ENCODE assay signal across 14 cellular contexts in genomic region chr12:116009805-116010204, GRCh38.
A peak's percentile ranks its signal among the peaks of the same experiment; 100 is the strongest.
DNase-seq lines count a peak whose midpoint lies in the region; ATAC-seq and TF ChIP-seq lines count a peak whose summit lies in the region.
"Had no signal": no experiment of that assay in that cellular context is flagged by ENCODE, and none has a peak within 500 bp of the region (broad histone marks: within the 10 kb centered on the region; RNA-seq: fewer than 3 reads in every experiment).

No MANE protein-coding gene starts in this region.

- no peaks in the 10 kb centered on the region for H3K4me1 Mint-ChIP-seq in mesothelial cell of epicardium
- H3K4me1 Mint-ChIP-seq: activated naive CD4-positive, alpha-beta T cell treated with anti-CD3 and anti-CD28 coated beads, Interleukin-2, amount 50 U/mL, for 24 hours had no signal

- in situ Hi-C loops in astrocyte of the cerebellum (cut with HindIII; ENCODE audit: low sequenced_read_pairs) = no loop called here

- peaks cover 44% of the 10 kb centered on the region for H3K36me3 Mint-ChIP-seq in mesothelial cell of epicardium

- ATAC-seq in GM18858 (IDR thresholded peaks at IDR 0.05; ENCODE audit: unreplicated experiment) = no peak
- no peak for ATAC-seq in stimulated activated naive CD8-positive, alpha-beta T cell treated with anti-CD3 and anti-CD28 coated beads, Interleukin-15, Interleukin-2, amounts not matched to agents 100 U/mL and 50 U/mL, for 24 hours

- no peaks in the 10 kb centered on the region for H3K27me3 Mint-ChIP-seq in mesothelial cell of epicardium (ENCODE audit: low read depth)
- H3K27me3 Mint-ChIP-seq: activated naive CD4-positive, alpha-beta T cell treated with anti-CD3 and anti-CD28 coated beads, Interleukin-2, amount 50 U/mL, for 24 hours; IgD-negative memory B cell had no signal

- no peaks in the 10 kb centered on the region for H3K9me3 Mint-ChIP-seq in mesothelial cell of epicardium
- H3K9me3 Mint-ChIP-seq: activated naive CD4-positive, alpha-beta T cell treated with anti-CD3 and anti-CD28 coated beads, Interleukin-2, amount 50 U/mL, for 24 hours; IgD-negative memory B cell had no signal

- H3K4me3 Mint-ChIP-seq in mesothelial cell of epicardium = no peak overlapping the region
- H3K4me3 Mint-ChIP-seq: activated naive CD4-positive, alpha-beta T cell treated with anti-CD3 and anti-CD28 coated beads, Interleukin-2, amount 50 U/mL, for 24 hours had no signal

- peak; percentile 43 for TF ChIP-seq CTCF in C4-2B (conservative IDR thresholded peaks at IDR 0.05)
- peak; percentile 43 for TF ChIP-seq CTCF in HFF-Myc (IDR thresholded peaks at IDR 0.05; ENCODE audit: low read depth, low read length, missing control alignments)
- TF ChIP-seq CTCF in astrocyte of the cerebellum (IDR thresholded peaks at IDR 0.05; ENCODE audit: low read depth, low read length, missing control alignments) = peak; percentile 46
- TF ChIP-seq CTCF in mesothelial cell of epicardium (IDR thresholded peaks at IDR 0.05; ENCODE audit: unreplicated experiment) = peak; percentile 50

- DNase-seq in HFF-Myc (ENCODE audit: extremely low read depth, low read depth) (no peak), astrocyte of the cerebellum (ENCODE audit: low read depth) (no peak), mesothelial cell of epicardium (ENCODE audit: low spot score in 2 of 2, unreplicated experiment in 2 of 2) (no peak), DMS153 (lab: John Stamatoyannopoulos, UW) (no peak), NCI-H187 (lab: John Stamatoyannopoulos, UW) (no peak)
- no peak for DNase-seq in stimulated activated naive CD8-positive, alpha-beta T cell treated with anti-CD3 and anti-CD28 coated beads, Interleukin-15, Interleukin-2, amounts not matched to agents 100 U/mL and 50 U/mL, for 24 hours
- DNase-seq: activated CD4-positive, alpha-beta T cell treated with anti-CD3 and anti-CD28 coated beads, Interleukin-2, amount 50 U/mL, for 48 hours; effector memory CD4-positive, alpha-beta T cell; NCI-H345; stimulated activated CD4-positive, alpha-beta T cell treated with anti-CD3 and anti-CD28 coated beads, Interleukin-4, amount 100 ng/mL, for 24 hours had no signal

- H3K27ac ChIP-seq in C4-2B = no peak overlapping the region

- H3K4me3 ChIP-seq in HFF-Myc (replicated peaks; ENCODE audit: low read depth, low read length) = no peak overlapping the region
- H3K4me3 ChIP-seq in astrocyte of the cerebellum (ENCODE audit: low read depth, low read length) = no peak overlapping the region

- no peak overlapping the region for H3K27ac Mint-ChIP-seq in mesothelial cell of epicardium
